1 cellular context compared by ENCODE assay signal in genomic region chr4:140071806-140072205, GRCh38.
TF ChIP-seq lines count a peak whose summit lies in the region.

No MANE protein-coding gene starts in this region.

TF ChIP-seq in WTC11, 78 proteins besides CTCF, POLR2A, EP300 and RAD21 (continued from another document):
- TF ChIP-seq USF1 (CRISPR knock-in tag; IDR thresholded peaks at IDR 0.05) (no peak), GABPB1 (CRISPR knock-in tag; IDR thresholded peaks at IDR 0.05) (no peak), SMAD4 (CRISPR knock-in tag; IDR thresholded peaks at IDR 0.05) (no peak), ATF3 (CRISPR knock-in tag; conservative IDR thresholded peaks at IDR 0.05) (no peak), ZNF416 (CRISPR knock-in tag; IDR thresholded peaks at IDR 0.05) (no peak), IRF2 (CRISPR knock-in tag; IDR thresholded peaks at IDR 0.05; ENCODE audit: borderline replicate concordance, low read depth) (no peak), ZMAT4 (CRISPR knock-in tag; IDR thresholded peaks at IDR 0.05) (no peak), HMGXB4 (CRISPR knock-in tag; IDR thresholded peaks at IDR 0.05) (no peak), ZNF671 (CRISPR knock-in tag; IDR thresholded peaks at IDR 0.05) (no peak)
TF ChIP-seq in WTC11: peak in this region for 0.
